ENCODE assay signal across 1 cellular context in the genomic region with DNA sequence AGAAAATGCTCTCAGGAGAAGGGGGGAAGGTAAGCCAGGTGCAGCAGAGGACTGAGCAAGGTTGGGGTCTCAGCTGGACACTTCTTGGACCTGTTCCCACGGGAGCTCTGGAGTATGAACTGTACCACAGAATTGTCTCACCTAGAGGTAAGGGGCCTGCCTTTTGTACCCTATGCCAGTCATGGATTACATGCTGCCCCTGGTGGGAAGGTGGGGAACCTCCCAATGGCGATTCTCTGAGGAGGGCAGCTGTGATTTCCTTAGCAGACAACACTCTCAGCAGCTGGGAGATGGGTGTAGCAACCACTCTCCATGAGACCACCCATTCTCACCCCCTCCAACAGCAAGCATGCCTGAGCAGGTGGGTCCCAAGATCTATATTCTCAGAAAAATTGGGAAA.
TF ChIP-seq lines count a peak whose summit lies in the region.

No MANE protein-coding gene starts in this region.

TF ChIP-seq in HepG2, 621 proteins besides CTCF, POLR2A, EP300 and RAD21:
- TF ChIP-seq SCMH1 (CRISPR knock-in tag; IDR thresholded peaks at IDR 0.05; ENCODE audit: borderline replicate concordance) (no peak), ZNF335 (CRISPR knock-in tag; IDR thresholded peaks at IDR 0.05) (no peak), TARDBP (CRISPR knock-in tag; IDR thresholded peaks at IDR 0.05) (no peak), DZIP1 (CRISPR knock-in tag; IDR thresholded peaks at IDR 0.05) (no peak), ZNF382 (CRISPR knock-in tag; IDR thresholded peaks at IDR 0.05; ENCODE audit: borderline replicate concordance) (no peak), ZNF275 (CRISPR knock-in tag; IDR thresholded peaks at IDR 0.05; ENCODE audit: borderline replicate concordance) (no peak), ZNF354B (CRISPR knock-in tag; IDR thresholded peaks at IDR 0.05) (no peak), ZNF850 (CRISPR knock-in tag; conservative IDR thresholded peaks at IDR 0.05) (no peak), ZNF253 (CRISPR knock-in tag; IDR thresholded peaks at IDR 0.05; ENCODE audit: borderline replicate concordance) (no peak), CHCHD3 (CRISPR knock-in tag; IDR thresholded peaks at IDR 0.05) (no peak), KAT8 (CRISPR knock-in tag; IDR thresholded peaks at IDR 0.05) (no peak)
- TF ChIP-seq, protein P1, sequence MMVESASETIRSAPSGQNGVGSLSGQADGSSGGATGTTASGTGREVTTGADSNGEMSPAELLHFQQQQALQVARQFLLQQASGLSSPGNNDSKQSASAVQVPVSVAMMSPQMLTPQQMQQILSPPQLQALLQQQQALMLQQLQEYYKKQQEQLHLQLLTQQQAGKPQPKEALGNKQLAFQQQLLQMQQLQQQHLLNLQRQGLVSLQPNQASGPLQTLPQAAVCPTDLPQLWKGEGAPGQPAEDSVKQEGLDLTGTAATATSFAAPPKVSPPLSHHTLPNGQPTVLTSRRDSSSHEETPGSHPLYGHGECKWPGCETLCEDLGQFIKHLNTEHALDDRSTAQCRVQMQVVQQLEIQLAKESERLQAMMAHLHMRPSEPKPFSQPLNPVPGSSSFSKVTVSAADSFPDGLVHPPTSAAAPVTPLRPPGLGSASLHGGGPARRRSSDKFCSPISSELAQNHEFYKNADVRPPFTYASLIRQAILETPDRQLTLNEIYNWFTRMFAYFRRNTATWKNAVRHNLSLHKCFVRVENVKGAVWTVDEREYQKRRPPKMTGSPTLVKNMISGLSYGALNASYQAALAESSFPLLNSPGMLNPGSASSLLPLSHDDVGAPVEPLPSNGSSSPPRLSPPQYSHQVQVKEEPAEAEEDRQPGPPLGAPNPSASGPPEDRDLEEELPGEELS (CRISPR knock-in tag; IDR thresholded peaks at IDR 0.05) = no peak
